ENCODE assay signal across 8 cellular contexts in genomic region chr5:172806897-172807672, GRCh38. TPM values are rescaled to one million over a fixed set of nuclear protein-coding genes. Genes with fewer than 3 reads are reported as not detected.
A peak's percentile ranks its signal among the peaks of the same experiment; 100 is the strongest.
DNase-seq lines count a peak whose midpoint lies in the region; ATAC-seq, FAIRE-seq and TF ChIP-seq lines count a peak whose summit lies in the region.

No MANE protein-coding gene starts in this region.

- peak overlapping the region; percentile 36 for H3K4me2 ChIP-seq in parathyroid adenoma (ENCODE audit: low read length)

- no peak for FAIRE-seq in RCC 7860 (lab: Jason Lieb, UNC)

- no peak overlapping the region for H3K9ac ChIP-seq in parathyroid adenoma

- H3K79me2 ChIP-seq in parathyroid adenoma = no peaks in the 10 kb centered on the region

- peak; percentile 73 for DNase-seq in RCC 7860 (ENCODE audit: low spot score)
- peak; percentile 81 for DNase-seq in activated gamma-delta T cell treated with Interleukin-2 at 50 U/mL for 16 hours
- peak; percentile 56 for DNase-seq in globus pallidus (ENCODE audit: low spot score)
- DNase-seq in transverse colon = peak; percentile 95
- DNase-seq in NCI-H446 (lab: John Stamatoyannopoulos, UW) = no peak

- H3K27me3 ChIP-seq in parathyroid adenoma (ENCODE audit: control insufficient read depth, insufficient read depth, low read length) (no peaks in the 10 kb centered on the region), transverse colon (no peaks in the 10 kb centered on the region)

- TF ChIP-seq EP300 in transverse colon (IDR thresholded peaks at IDR 0.05; ENCODE audit: low read depth) = no peak

- intact Hi-C loops in transverse colon (cut with DNase I; ENCODE audit: low total_unique reads) = no loop called here

- WGBS in transverse colon (ENCODE audit: low coverage in 1 of 2), 2 donors = 40 to 51% methylated on average over 2 to 24 of the region's 24 CpGs

- H2AFZ ChIP-seq in parathyroid adenoma = peak overlapping the region; percentile 83

- peak; percentile 96 for ATAC-seq in GM18867 (IDR thresholded peaks at IDR 0.05; ENCODE audit: unreplicated experiment)
- peak; percentile 71 for ATAC-seq in HG03025 (IDR thresholded peaks at IDR 0.05; ENCODE audit: low FRiP score, unreplicated experiment)

- H3K4me3 ChIP-seq in parathyroid adenoma (ENCODE audit: low read depth, low read length) = peak overlapping the region; percentile 37
- peak overlapping the region in 3 of 4 donors; percentile 16 to 24 (median 20) for H3K4me3 ChIP-seq in transverse colon

- in situ Hi-C loops in transverse colon (cut with MboI; ENCODE audit: low pct_ligation_motif_present in 1 of 4, low pct_unique_long_range_greater_than_20kb in 1 of 4, low sequenced_read_pairs in 3 of 4) = no loop called here

- peak overlapping the region; percentile 59 for H3K27ac ChIP-seq in parathyroid adenoma
- H3K27ac ChIP-seq in transverse colon = peak overlapping the region; percentile 57 to 84 (median 70)

- no peak for TF ChIP-seq CTCF in parathyroid adenoma (IDR thresholded peaks at IDR 0.05)
- TF ChIP-seq CTCF in transverse colon (IDR thresholded peaks at IDR 0.05) = no peak

- TF ChIP-seq POLR2A in transverse colon (IDR thresholded peaks at IDR 0.05) = peak; percentile 71

- H3K4me1 ChIP-seq in parathyroid adenoma (no peaks in the 10 kb centered on the region), transverse colon (peaks cover 3 to 12% (median 7%) of the 10 kb centered on the region in 4 donors)

- H3K36me3 ChIP-seq in parathyroid adenoma (ENCODE audit: control insufficient read depth, insufficient read depth, low read length) (no peaks in the 10 kb centered on the region), transverse colon (no peaks in the 10 kb centered on the region)

- H3K9me3 ChIP-seq in parathyroid adenoma (ENCODE audit: control insufficient read depth, low read length) (no peaks in the 10 kb centered on the region), transverse colon (peaks cover 0 to 5% of the 10 kb centered on the region in 2 donors)

RNA-seq across cellular contexts. Expression of gene ERGIC1, which starts 27.0 kb away (rescaled TPM):
- total RNA-seq in transverse colon = 100 to 1,000 TPM; 125 to 252 (median 184) TPM

RNA-seq across cellular contexts. Expression of gene DUSP1, which starts 36.1 kb away (rescaled TPM):
- 100 to 1,000 TPM; 469 to 701 (median 567) TPM for total RNA-seq in transverse colon

Comparison
In these comparisons a context has a peak if more than half of its experiments do, and no peak if none do; other contexts are left out.
1. DNase-seq: peak in RCC 7860 (single experiment), activated gamma-delta T cell treated with Interleukin-2 at 50 U/mL for 16 hours (single experiment), globus pallidus (single experiment) and transverse colon (single experiment); none in NCI-H446 (0 of 2).